22 cellular contexts compared by ENCODE assay signal in the genomic region with DNA sequence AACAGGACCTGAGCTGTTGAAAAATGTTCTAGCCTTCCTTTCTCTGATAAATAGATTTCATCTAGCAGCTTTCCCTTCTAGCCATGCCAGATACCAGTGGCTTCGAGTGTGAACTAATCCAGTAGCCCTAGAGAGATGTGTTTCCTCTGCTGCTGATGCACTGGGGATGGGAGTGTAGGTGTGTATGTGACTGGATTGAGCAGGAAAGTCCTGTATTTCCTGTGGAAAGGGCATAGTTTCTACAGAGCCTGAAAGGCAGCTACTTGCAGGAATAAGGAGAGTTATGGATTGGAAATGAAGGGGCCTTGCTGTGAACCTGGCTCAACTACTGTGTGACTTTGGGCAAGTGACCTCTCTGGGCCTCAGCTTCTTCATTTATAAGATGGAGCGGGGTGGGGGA. TPM values are rescaled to one million over a fixed set of nuclear protein-coding genes. Genes with fewer than 3 reads are reported as not detected.
"Had no signal": no experiment of that assay in that cellular context is flagged by ENCODE, and none has a peak within 500 bp of the region (broad histone marks: within the 10 kb centered on the region; RNA-seq: fewer than 3 reads in every experiment).

No MANE protein-coding gene starts in this region.

- ATAC-seq: naive thymus-derived CD4-positive, alpha-beta T cell; pancreas; stimulated activated memory B cell treated with anti-CD40 and anti-IgM and Interleukin-4, amounts not matched to agents 10 μg/mL and 1 μg/mL and 100 μg/mL, for 72 hours; stimulated activated naive CD8-positive, alpha-beta T cell treated with anti-CD3 and anti-CD28 coated beads, Interleukin-15, Interleukin-2, amounts not matched to agents 100 U/mL and 50 U/mL, for 24 hours had no signal

- H3K36me3 Mint-ChIP-seq: naive thymus-derived CD4-positive, alpha-beta T cell; stimulated activated memory B cell treated with anti-CD40 and anti-IgM and Interleukin-4, amounts not matched to agents 10 μg/mL and 1 μg/mL and 100 μg/mL, for 72 hours had no signal

- H3K9me3 Mint-ChIP-seq: central memory CD8-positive, alpha-beta T cell; dendritic cell treated with granulocyte-macrophage colony-stimulating factor and Interleukin-4, amounts not matched to agents 40 ng/mL and 50 ng/mL, for 4 days; endodermal cell; naive thymus-derived CD4-positive, alpha-beta T cell; nephron; stimulated activated memory B cell treated with anti-CD40 and anti-IgM and Interleukin-4, amounts not matched to agents 10 μg/mL and 1 μg/mL and 100 μg/mL, for 72 hours had no signal

- H3K36me3 ChIP-seq: colonic mucosa, esophagus squamous epithelium, pancreas, sigmoid colon, vagina had no signal

- H3K27ac ChIP-seq: colonic mucosa, esophagus squamous epithelium, pancreas, sigmoid colon, vagina had no signal

- H3K4me3 Mint-ChIP-seq: central memory CD8-positive, alpha-beta T cell; dendritic cell treated with granulocyte-macrophage colony-stimulating factor and Interleukin-4, amounts not matched to agents 40 ng/mL and 50 ng/mL, for 4 days; endodermal cell; naive thymus-derived CD4-positive, alpha-beta T cell; nephron; stimulated activated memory B cell treated with anti-CD40 and anti-IgM and Interleukin-4, amounts not matched to agents 10 μg/mL and 1 μg/mL and 100 μg/mL, for 72 hours had no signal

- DNase-seq: colonic mucosa; effector CD8-positive, alpha-beta T cell; endodermal cell; esophagus squamous epithelium; foreskin melanocyte; mammary epithelial cell; mesendoderm; midbrain; naive thymus-derived CD4-positive, alpha-beta T cell; nucleus accumbens; pancreas; sigmoid colon; stimulated activated CD4-positive, alpha-beta T cell treated with anti-CD3 and anti-CD28 coated beads, Interleukin-2, amount 100 ng/mL, for 24 hours; stimulated activated CD4-positive, alpha-beta T cell treated with anti-CD3 and anti-CD28 coated beads, Interleukin-4, amount 100 ng/mL, for 4 hours; stimulated activated naive CD8-positive, alpha-beta T cell treated with anti-CD3 and anti-CD28 coated beads, Interleukin-15, Interleukin-2, amounts not matched to agents 100 U/mL and 50 U/mL, for 24 hours; trophoblast cell had no signal

- H3K4me1 ChIP-seq: colonic mucosa, pancreas had no signal

- H3K27me3 ChIP-seq: colonic mucosa, pancreas, sigmoid colon, vagina had no signal

- FAIRE-seq: keratinocyte, pancreas had no signal

- H3K4me3 ChIP-seq: colonic mucosa, esophagus squamous epithelium, pancreas, sigmoid colon, vagina had no signal

- H3K9me3 ChIP-seq: colonic mucosa, esophagus squamous epithelium, pancreas, sigmoid colon, vagina had no signal

- H3K4me1 Mint-ChIP-seq: central memory CD8-positive, alpha-beta T cell; endodermal cell; stimulated activated memory B cell treated with anti-CD40 and anti-IgM and Interleukin-4, amounts not matched to agents 10 μg/mL and 1 μg/mL and 100 μg/mL, for 72 hours had no signal

- H3K27ac Mint-ChIP-seq: dendritic cell treated with granulocyte-macrophage colony-stimulating factor and Interleukin-4, amounts not matched to agents 40 ng/mL and 50 ng/mL, for 4 days; endodermal cell; naive thymus-derived CD4-positive, alpha-beta T cell; nephron; stimulated activated memory B cell treated with anti-CD40 and anti-IgM and Interleukin-4, amounts not matched to agents 10 μg/mL and 1 μg/mL and 100 μg/mL, for 72 hours had no signal

RNA-seq across cellular contexts. Expression of gene TIMP4, which starts 8.6 kb away (rescaled TPM):
- total RNA-seq: mammary epithelial cell; naive thymus-derived CD4-positive, alpha-beta T cell had no signal
